Comparison of ENCODE assay signal across 18 cellular contexts in the genomic region with DNA sequence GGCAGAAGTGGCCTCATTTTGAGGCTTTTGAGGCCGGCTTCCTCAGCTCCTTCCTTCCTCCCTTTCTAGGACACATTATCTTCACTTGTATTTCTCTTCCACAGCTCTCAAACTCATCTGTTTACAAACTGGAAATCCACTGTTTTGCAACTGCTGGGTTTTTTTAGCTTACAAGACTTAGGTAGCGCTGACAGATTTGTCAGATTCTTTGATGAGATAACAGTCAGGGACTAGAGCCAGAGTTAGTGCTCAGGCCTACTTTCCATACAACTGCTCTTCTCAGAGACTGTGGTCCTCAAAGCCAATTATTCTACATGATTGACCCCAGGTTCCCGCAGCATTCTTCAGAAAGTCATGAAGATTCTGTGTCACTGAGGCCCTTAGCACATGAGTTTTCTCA. TPM values are rescaled to one million over a fixed set of nuclear protein-coding genes. Genes with fewer than 3 reads are reported as not detected.
A peak's percentile ranks its signal among the peaks of the same experiment; 100 is the strongest.
DNase-seq lines count a peak whose midpoint lies in the region; TF ChIP-seq lines count a peak whose summit lies in the region.
"Had no signal": no experiment of that assay in that cellular context is flagged by ENCODE, and none has a peak within 500 bp of the region (broad histone marks: within the 10 kb centered on the region; RNA-seq: fewer than 3 reads in every experiment).

No MANE protein-coding gene starts in this region.

- 80 to 88% methylated on average over 2 to 3 of the region's 3 CpGs for WGBS in endodermal cell (ENCODE audit: insufficient coverage in 1 of 2, insufficient read length in 1 of 2), 2 experiments

- no peak overlapping the region for H3K27ac ChIP-seq in endodermal cell (ENCODE audit: low read depth, low read length)
- H3K27ac ChIP-seq: A549, C4-2B, HL-60 had no signal

- peaks cover 57% of the 10 kb centered on the region for H3K4me1 Mint-ChIP-seq in Caco-2 (ENCODE audit: low read depth, unreplicated experiment)
- peaks cover 9% of the 10 kb centered on the region for H3K4me1 Mint-ChIP-seq in endodermal cell
- H3K4me1 Mint-ChIP-seq in osteocyte (ENCODE audit: unreplicated experiment): no peaks in the 10 kb centered on the region

- H3K27ac Mint-ChIP-seq in Caco-2 (ENCODE audit: unreplicated experiment) (peak overlapping the region; percentile 19), endodermal cell (no peak overlapping the region), osteocyte (ENCODE audit: unreplicated experiment) (no peak overlapping the region)
- H3K27ac Mint-ChIP-seq: CD4-positive, alpha-beta T cell; H9 had no signal

- intact Hi-C loops in Caco-2 (cut with micrococcal nuclease; ENCODE audit: unreplicated experiment): no loop called here

- H3K36me3 ChIP-seq in Caco-2 (ENCODE audit: control insufficient read depth, insufficient read depth, low read length) (peaks cover 1% of the 10 kb centered on the region; the same call in 1 of the 2 replicates), endodermal cell (ENCODE audit: control insufficient read depth, insufficient read depth, low read length) (no peaks in the 10 kb centered on the region)

- POLR2A ChIA-PET in Caco-2 (lab: Charles Lee) (interaction anchor here (1.1 kb wide), 1 partner anchor 11 kb away, joined by 5 read pairs; the partner anchor contains the start of gene DDC), HEK293T (lab: Yijun Ruan, JAX) (no interaction called here)

- CTCF ChIA-PET in Caco-2 (lab: Charles Lee) (no interaction called here), HEK293T (lab: Yijun Ruan, JAX) (no interaction called here)

- H3K36me3 Mint-ChIP-seq in Caco-2 (ENCODE audit: insufficient read depth, unreplicated experiment) (peaks cover 11% of the 10 kb centered on the region), endodermal cell (ENCODE audit: low read depth) (no peaks in the 10 kb centered on the region), osteocyte (ENCODE audit: unreplicated experiment) (no peaks in the 10 kb centered on the region)

- TF ChIP-seq CTCF in Caco-2 (IDR thresholded peaks at IDR 0.05; ENCODE audit: insufficient read depth in 1 of 2, low read depth in 1 of 2, low read length in 1 of 2, severe bottlenecking in 1 of 2, unreplicated experiment in 1 of 2) (no peak), endodermal cell (conservative IDR thresholded peaks at IDR 0.05) (no peak), osteocyte (IDR thresholded peaks at IDR 0.05) (no peak)

- peaks cover 76% of the 10 kb centered on the region for H3K4me1 ChIP-seq in Caco-2
- peaks cover 6% of the 10 kb centered on the region for H3K4me1 ChIP-seq in endodermal cell (ENCODE audit: control insufficient read depth, insufficient read depth, low read length)
- H3K4me1 ChIP-seq: A549 had no signal

- no peak overlapping the region for H3K9ac ChIP-seq in endodermal cell (ENCODE audit: extremely low read depth, low read length, poor library complexity, severe bottlenecking)

- H3K27me3 ChIP-seq in Caco-2 (replicated peaks; ENCODE audit: control insufficient read depth, insufficient read depth, low read length) (no peaks in the 10 kb centered on the region), endodermal cell (ENCODE audit: control insufficient read depth, insufficient read depth, low read length, poor library complexity, severe bottlenecking) (peaks cover 6% of the 10 kb centered on the region)

- H3K4me3 Mint-ChIP-seq in Caco-2 (ENCODE audit: unreplicated experiment) (no peak overlapping the region), endodermal cell (no peak overlapping the region), osteocyte (ENCODE audit: unreplicated experiment) (no peak overlapping the region)
- H3K4me3 Mint-ChIP-seq: CD4-positive, alpha-beta T cell; H9 had no signal

- H3K4me3 ChIP-seq in Caco-2 (ENCODE audit: low read depth, low read length) (no peak overlapping the region), endodermal cell (ENCODE audit: low read length) (no peak overlapping the region)
- H3K4me3 ChIP-seq: A549 had no signal

- BruUV-seq in Caco-2 (replicated peaks; lab: Mats Ljungman, UMichigan): no TSS peak

- H3K27me3 Mint-ChIP-seq in Caco-2 (ENCODE audit: insufficient read depth, unreplicated experiment) (no peaks in the 10 kb centered on the region), endodermal cell (ENCODE audit: insufficient read depth) (no peaks in the 10 kb centered on the region), osteocyte (ENCODE audit: unreplicated experiment) (peaks cover 47% of the 10 kb centered on the region)

- H3K9me3 Mint-ChIP-seq in Caco-2 (ENCODE audit: unreplicated experiment) (no peaks in the 10 kb centered on the region), endodermal cell (no peaks in the 10 kb centered on the region), osteocyte (ENCODE audit: unreplicated experiment) (no peaks in the 10 kb centered on the region)
- H3K9me3 Mint-ChIP-seq: CD4-positive, alpha-beta T cell; H9 had no signal

- H3K9me3 ChIP-seq in Caco-2 (no peaks in the 10 kb centered on the region), endodermal cell (ENCODE audit: control insufficient read depth, low read length) (no peaks in the 10 kb centered on the region)
- H3K9me3 ChIP-seq: A549 had no signal

- DNase-seq in Caco-2 (no peak), SK-N-DZ (ENCODE audit: low spot score) (peak; percentile 76), endodermal cell (peak; percentile 7), osteocyte (ENCODE audit: extremely low spot score, unreplicated experiment) (peak; percentile 7), HEK293T (ENCODE audit: extremely low spot score) (no peak), DMS153 treated with DMSO at 0.1 percent for 48 hours (lab: John Stamatoyannopoulos, UW; ENCODE audit: unreplicated experiment) (no peak), A172 (ENCODE audit: low spot score) (no peak)
- DNase-seq: AML-193; CD4-positive, alpha-beta T cell; H9; IMR-90; KBM-7 had no signal

TF ChIP-seq in HEK293T, 16 proteins besides CTCF, POLR2A, EP300 and RAD21:
- TF ChIP-seq TARDBP (IDR thresholded peaks at IDR 0.05): no peak
- TF ChIP-seq ELF4 (IDR thresholded peaks at IDR 0.05): no peak
- TF ChIP-seq FOXK2 (IDR thresholded peaks at IDR 0.05): no peak
- no peak for TF ChIP-seq SUZ12 (IDR thresholded peaks at IDR 0.05)
- TF ChIP-seq SP1 (IDR thresholded peaks at IDR 0.05): no peak
- TF ChIP-seq CTBP1 (IDR thresholded peaks at IDR 0.05; ENCODE audit: borderline replicate concordance): no peak
- TF ChIP-seq ZNF384 (IDR thresholded peaks at IDR 0.05): no peak
- no peak for TF ChIP-seq NFRKB (IDR thresholded peaks at IDR 0.05)
- TF ChIP-seq LEF1 (IDR thresholded peaks at IDR 0.05; ENCODE audit: borderline replicate concordance): no peak
- no peak for TF ChIP-seq ARNT (IDR thresholded peaks at IDR 0.05)
- no peak for TF ChIP-seq FOXM1 (IDR thresholded peaks at IDR 0.05; ENCODE audit: borderline replicate concordance)
- TF ChIP-seq FOXA1 (IDR thresholded peaks at IDR 0.05): no peak

RNA-seq across cellular contexts. Expression of gene DDC, which starts 10.8 kb away (rescaled TPM):
- total RNA-seq in Caco-2 (2022): 75.9 and 87.0 TPM in 2 replicates
- polyA plus RNA-seq in SK-N-DZ (2014; cell fraction: cytosol; rRNA removed): 149 and 151 TPM in 2 replicates
- 83.3 and 101 TPM in 2 replicates for polyA plus RNA-seq in SK-N-DZ (2014; cell fraction: nucleus; rRNA removed)
- total RNA-seq in endodermal cell: 1 to 10 TPM; 1.1 TPM
- 2.1 TPM for polyA plus RNA-seq in endodermal cell (2013, experiment 1 of 2)
- polyA plus RNA-seq in endodermal cell (2013, experiment 2 of 2): 1.4 TPM
- total RNA-seq in osteocyte: not detected in 2 replicates
- not detected in 2 replicates for total RNA-seq in A172 (2014; rRNA removed; shearing (Covaris generic))
- total RNA-seq: CD4-positive, alpha-beta T cell; H1; H9; HT1080; IMR-90 had no signal
- polyA plus RNA-seq: BJ, IMR-90 had no signal

Comparison
In these comparisons a context has a peak if more than half of its experiments do, and no peak if none do; other contexts are left out.
1. DNase-seq: peak in SK-N-DZ (single experiment), endodermal cell (single experiment) and osteocyte (single experiment); none in Caco-2 (0 of 2), HEK293T (single experiment), DMS153 treated with DMSO at 0.1 percent for 48 hours (single experiment) and A172 (single experiment).
2. RNA of gene DDC, which starts 10.8 kb away (total RNA-seq): 75.9 to 87.0 TPM in Caco-2; 1.1 TPM in endodermal cell, not detected in osteocyte and not detected in A172; every median in the first group is over 10 times any median in the second.